14 cellular contexts compared by ENCODE assay signal in genomic region chr19:14146789-14147216, GRCh38. TPM values are rescaled to one million over a fixed set of nuclear protein-coding genes. Genes with fewer than 3 reads are reported as not detected.
DNase-seq lines count a peak whose midpoint lies in the region; ATAC-seq, FAIRE-seq and TF ChIP-seq lines count a peak whose summit lies in the region.
"Had no signal": no experiment of that assay in that cellular context is flagged by ENCODE, and none has a peak within 500 bp of the region (broad histone marks: within the 10 kb centered on the region; RNA-seq: fewer than 3 reads in every experiment).

No MANE protein-coding gene starts in this region.

- no peak overlapping the region for H3K14ac ChIP-seq in IMR-90 (replicated peaks; ENCODE audit: low read depth, low read length)

- ATAC-seq in IMR-90 (ENCODE audit: low read depth) (peak; percentile 60), GM21737 (IDR thresholded peaks at IDR 0.05; ENCODE audit: unreplicated experiment) (no peak)

- BruUV-seq in IMR-90 (replicated peaks; lab: Mats Ljungman, UMichigan): no TSS peak

- no peak overlapping the region for H2BK5ac ChIP-seq in IMR-90 (ENCODE audit: low read depth, low read length, poor library complexity, severe bottlenecking)

- no peak overlapping the region for H3K4me2 ChIP-seq in IMR-90 (ENCODE audit: low read depth, low read length)
- H3K4me2 ChIP-seq: hepatocyte had no signal

- H3K9ac ChIP-seq in IMR-90 (ENCODE audit: low read depth, low read length): no peak overlapping the region

- no peak overlapping the region for H3K18ac ChIP-seq in IMR-90 (ENCODE audit: low read depth, low read length)

- peaks cover 14% of the 10 kb centered on the region; the same call in 1 of the 2 replicates for H4K20me1 ChIP-seq in IMR-90 (ENCODE audit: insufficient read depth, low read length)

- H3K27me3 ChIP-seq in IMR-90 (ENCODE audit: control insufficient read depth, insufficient read depth, low read length): no peaks in the 10 kb centered on the region
- no peaks in the 10 kb centered on the region for H3K27me3 ChIP-seq in breast epithelium
- H3K27me3 ChIP-seq: cardiac muscle cell, hepatocyte, upper lobe of left lung had no signal

- TF ChIP-seq POLR2A in IMR-90 (IDR thresholded peaks at IDR 0.05; ENCODE audit: low read depth, low read length): no peak
- TF ChIP-seq POLR2A in breast epithelium (IDR thresholded peaks at IDR 0.05): no peak
- TF ChIP-seq POLR2A in GM12891 (IDR thresholded peaks at IDR 0.05; ENCODE audit: low read depth, low read length): no peak

- H4K5ac ChIP-seq in IMR-90 (ENCODE audit: low read depth, low read length): no peak overlapping the region

- H3K79me1 ChIP-seq in IMR-90 (ENCODE audit: low read depth in 1 of 2, low read length in 2 of 2): peaks cover 20 to 28% of the 10 kb centered on the region in 2 experiments

- POLR2A ChIA-PET in IMR-90 (lab: Charles Lee; ENCODE audit: unreplicated experiment): no interaction called here

- in situ Hi-C loops in IMR-90 (cut with MboI; ENCODE audit: low sequenced_read_pairs): no loop called here

- H3K27ac ChIP-seq in IMR-90 (ENCODE audit: insufficient read depth, low read length) (no peak overlapping the region), breast epithelium (peak overlapping the region; percentile 43 to 58)
- H3K27ac ChIP-seq: cardiac muscle cell, hepatocyte, upper lobe of left lung had no signal

- no peak for TF ChIP-seq RAD21 in IMR-90 (IDR thresholded peaks at IDR 0.05; ENCODE audit: low read length)

- peaks cover 2% of the 10 kb centered on the region; the same call in 1 of the 2 replicates for H3K9me1 ChIP-seq in IMR-90 (ENCODE audit: insufficient read depth, low read length)

- H3K36me3 ChIP-seq in IMR-90 (ENCODE audit: control insufficient read depth, insufficient read depth, low read length) (no peaks in the 10 kb centered on the region), breast epithelium (no peaks in the 10 kb centered on the region)

- no peak overlapping the region for H2AK5ac ChIP-seq in IMR-90 (ENCODE audit: low read depth, low read length)

- H3K4ac ChIP-seq in IMR-90 (ENCODE audit: low read depth, low read length): 0 out of 2 replicates have a peak overlapping the region, but pooled peaks have one; percentile 50

- H2BK15ac ChIP-seq in IMR-90 (ENCODE audit: low read depth, low read length): no peak overlapping the region

- H4K91ac ChIP-seq in IMR-90 (ENCODE audit: insufficient read depth, low read depth, low read length): no peak overlapping the region

- FAIRE-seq in GM12891 (lab: Jason Lieb, UNC): no peak

- 22% methylated on average over 5 of the region's 7 CpGs; no CpG with 5 or more reads in 1 of the 2 experiments for WGBS in IMR-90 (ENCODE audit: extremely low coverage in 2 of 2, insufficient read length in 1 of 2), 2 experiments

- no peak overlapping the region for H2AFZ ChIP-seq in IMR-90 (replicated peaks; ENCODE audit: low read length, poor library complexity)
- H2AFZ ChIP-seq: hepatocyte had no signal

- H4K8ac ChIP-seq in IMR-90 (ENCODE audit: low read depth in 2 of 2, low read length in 2 of 2): peak overlapping the region in 1 of 2 experiments; percentile 71; a peak in 2 of 4 replicates

- H3K4me3 ChIP-seq in IMR-90 (ENCODE audit: insufficient read depth, low read depth, low read length): no peak overlapping the region
- H3K4me3 ChIP-seq in breast epithelium: no peak overlapping the region
- H3K4me3 ChIP-seq: cardiac muscle cell, hepatocyte, upper lobe of left lung had no signal

- H2BK120ac ChIP-seq in IMR-90 (ENCODE audit: low read depth, low read length): peak overlapping the region; percentile 51

- CTCF ChIA-PET in IMR-90 (lab: Yijun Ruan, JAX): interaction anchor here (1.6 kb wide), 2 partner anchors 10 to 38 kb away, joined by 3 to 5 read pairs; partner anchors contain the start of gene ASF1B

- H3K4me1 ChIP-seq in IMR-90 (ENCODE audit: control insufficient read depth, insufficient read depth, low read length): peaks cover 5% of the 10 kb centered on the region; the same call in 1 of the 2 replicates
- H3K4me1 ChIP-seq in breast epithelium: peaks cover 6 to 8% of the 10 kb centered on the region in 2 donors

- no peak overlapping the region for H2BK20ac ChIP-seq in IMR-90 (ENCODE audit: low read depth, low read length)

- H3K23ac ChIP-seq in IMR-90 (ENCODE audit: low read depth, low read length): no peak overlapping the region

- dilution Hi-C loops in IMR-90 (cut with HindIII; ENCODE audit: low sequenced_read_pairs, unreplicated experiment): no loop called here

- TF ChIP-seq CTCF in IMR-90 (conservative IDR thresholded peaks at IDR 0.05; ENCODE audit: low read depth, low read length) (no peak), breast epithelium (IDR thresholded peaks at IDR 0.05) (no peak)

- H3K9me3 ChIP-seq in IMR-90 (ENCODE audit: control insufficient read depth, insufficient read depth, low read length) (no peaks in the 10 kb centered on the region), breast epithelium (no peaks in the 10 kb centered on the region)
- H3K9me3 ChIP-seq: upper lobe of left lung had no signal

- H2AK9ac ChIP-seq in IMR-90 (replicated peaks; ENCODE audit: low read depth, low read length, poor library complexity): peak overlapping the region; percentile 46

- intact Hi-C loops in IMR-90 (cut with micrococcal nuclease) (no loop called here), breast epithelium (cut with DNase I; ENCODE audit: low total_unique reads) (no loop called here)

- H3K56ac ChIP-seq in IMR-90 (ENCODE audit: extremely low read depth, insufficient read depth, low read length): no peak overlapping the region

- DNase-seq in Ammon's horn (ENCODE audit: low spot score) (peak; percentile 62), IMR-90 (peak; percentile 84), breast epithelium (ENCODE audit: low spot score in 2 of 2) (peak in 1 of 2 donors; percentile 81), middle frontal gyrus (ENCODE audit: extremely low spot score, low spot score) (peak; percentile 50), GM12891 (ENCODE audit: insufficient read length, low spot score) (no peak), NCI-H2196 treated with DMSO at 0.1 percent for 48 hours (lab: John Stamatoyannopoulos, UW; ENCODE audit: unreplicated experiment) (no peak), NCI-H1930 (lab: John Stamatoyannopoulos, UW) (no peak)
- DNase-seq: H9, naive B cell, NCI-H187 treated with DMSO at 0.1 percent for 48 hours, upper lobe of left lung had no signal

TF ChIP-seq in IMR-90, 13 proteins besides CTCF, POLR2A, EP300 and RAD21 (continues in another document):
- no peak for TF ChIP-seq CHD1 (IDR thresholded peaks at IDR 0.05; ENCODE audit: low read depth, low read length)
- no peak for TF ChIP-seq SMC3 (IDR thresholded peaks at IDR 0.05; ENCODE audit: low read depth, low read length)
- no peak for TF ChIP-seq NFE2L2 (IDR thresholded peaks at IDR 0.05; ENCODE audit: low read depth, low read length)
- peak; percentile 85 for TF ChIP-seq MXI1 (IDR thresholded peaks at IDR 0.05; ENCODE audit: borderline replicate concordance, low read depth, low read length)
- TF ChIP-seq RFX5 (IDR thresholded peaks at IDR 0.05; ENCODE audit: low read depth, low read length): no peak
- no peak for TF ChIP-seq BHLHE40 (IDR thresholded peaks at IDR 0.05; ENCODE audit: low read depth, low read length)

TF ChIP-seq in GM12891, 5 proteins besides CTCF, POLR2A, EP300 and RAD21:
- no peak for TF ChIP-seq PAX5 (IDR thresholded peaks at IDR 0.05; ENCODE audit: insufficient read depth, low read length, severe bottlenecking)

RNA-seq across cellular contexts. Expression of gene ASF1B, which starts 10.4 kb away (rescaled TPM):
- total RNA-seq in IMR-90 (2012; rRNA removed): 10.4 and 13.1 TPM in 2 replicates
- 11.3 and 12.1 TPM in 2 replicates for polyA plus RNA-seq in IMR-90 (2012; rRNA removed)
- polyA plus RNA-seq in IMR-90 (2012; cell fraction: cytosol; rRNA removed): 16.3 and 18.8 TPM in 2 replicates
- 3.4 and 7.9 TPM in 2 replicates for polyA plus RNA-seq in IMR-90 (2012; cell fraction: nucleus; rRNA removed; ENCODE audit: low replicate concordance)
- 1 to 10 TPM in 2 of 3 donors, under 1 TPM in 1; 0.66 to 1.6 (median 1.2) TPM for total RNA-seq in breast epithelium
- 59.6 TPM for polyA plus RNA-seq in GM12891 (2012; ENCODE audit: low read depth, missing spikeins)

RNA-seq across cellular contexts. Expression of gene PRKACA, which starts 29.2 kb away (rescaled TPM):
- total RNA-seq in IMR-90 (2012; rRNA removed) (18.1 TPM in 2 replicates), breast epithelium (10 to 100 TPM; 27.2 to 44.8 (median 35.4) TPM)
- 67.1 and 94.5 TPM in 2 replicates for polyA plus RNA-seq in IMR-90 (2012; rRNA removed)
- polyA plus RNA-seq in IMR-90 (2012; cell fraction: cytosol; rRNA removed): 79.9 and 102 TPM in 2 replicates
- 44.8 and 64.7 TPM in 2 replicates for polyA plus RNA-seq in IMR-90 (2012; cell fraction: nucleus; rRNA removed; ENCODE audit: low replicate concordance)
- polyA plus RNA-seq in GM12891 (2012; ENCODE audit: low read depth, missing spikeins): 26.6 TPM

RNA-seq across cellular contexts. Expression of gene SAMD1, which starts 56.3 kb away (rescaled TPM):
- total RNA-seq in IMR-90 (2012; rRNA removed): 6.5 and 7.5 TPM in 2 replicates
- polyA plus RNA-seq in IMR-90 (2012; rRNA removed): 14.1 and 16.3 TPM in 2 replicates
- polyA plus RNA-seq in IMR-90 (2012; cell fraction: cytosol; rRNA removed): 13.3 and 22.9 TPM in 2 replicates
- polyA plus RNA-seq in IMR-90 (2012; cell fraction: nucleus; rRNA removed; ENCODE audit: low replicate concordance): 23.0 and 32.5 TPM in 2 replicates
- 10 to 100 TPM; 10.8 to 15.4 (median 14.2) TPM for total RNA-seq in breast epithelium
- polyA plus RNA-seq in GM12891 (2012; ENCODE audit: low read depth, missing spikeins): 20.3 TPM

RNA-seq across cellular contexts. Expression of gene ADGRL1, which starts 59.2 kb away (rescaled TPM):
- total RNA-seq in IMR-90 (2012; rRNA removed) (0.72 and 1.4 TPM in 2 replicates), breast epithelium (10 to 100 TPM; 11.2 to 14.7 (median 11.6) TPM)
- polyA plus RNA-seq in IMR-90 (2012; rRNA removed): 2.2 and 2.4 TPM in 2 replicates
- polyA plus RNA-seq in IMR-90 (2012; cell fraction: cytosol; rRNA removed): 0.78 and 3.2 TPM in 2 replicates
- polyA plus RNA-seq in IMR-90 (2012; cell fraction: nucleus; rRNA removed; ENCODE audit: low replicate concordance): 5.8 and 14.9 TPM in 2 replicates
- polyA plus RNA-seq in GM12891 (2012; ENCODE audit: low read depth, missing spikeins): 1.3 TPM

Comparison
In these comparisons a context has a peak if more than half of its experiments do, and no peak if none do; other contexts are left out.
1. DNase-seq: peak in Ammon's horn (single experiment), IMR-90 (single experiment) and middle frontal gyrus (single experiment); none in GM12891 (single experiment), NCI-H2196 treated with DMSO at 0.1 percent for 48 hours (single experiment) and NCI-H1930 (0 of 2).